ENCODE assay signal across 8 cellular contexts in genomic region chr5:72816297-72817075, GRCh38. TPM values are rescaled to one million over a fixed set of nuclear protein-coding genes. Genes with fewer than 3 reads are reported as not detected.
DNase-seq lines count a peak whose midpoint lies in the region; ATAC-seq and TF ChIP-seq lines count a peak whose summit lies in the region.

TNPO1 (plus strand) TSS chr5:72816661; CDS start chr5:72816738, 77 bp downstream.

- peak within 1 kb of the TSS; percentile 88 for H3K4me3 Mint-ChIP-seq in activated CD4-positive, alpha-beta T cell treated with anti-CD3 and anti-CD28 coated beads for 36 hours
- peak within 1 kb of the TSS; percentile 94 for H3K4me3 Mint-ChIP-seq in chondrocyte (ENCODE audit: unreplicated experiment)

- peak within 1 kb of the TSS; percentile 85 for H3K27ac Mint-ChIP-seq in activated CD4-positive, alpha-beta T cell treated with anti-CD3 and anti-CD28 coated beads for 36 hours
- H3K27ac Mint-ChIP-seq in chondrocyte (ENCODE audit: unreplicated experiment): peak within 1 kb of the TSS; percentile 99

- H3K9me3 Mint-ChIP-seq in activated CD4-positive, alpha-beta T cell treated with anti-CD3 and anti-CD28 coated beads for 36 hours (ENCODE audit: low read depth): no peaks in the 10 kb centered on the region
- H3K9me3 Mint-ChIP-seq in chondrocyte (ENCODE audit: low read depth): peaks cover 7% of the 10 kb centered on the region

- no peaks in the 10 kb centered on the region for H3K36me3 ChIP-seq in kidney epithelial cell (ENCODE audit: control insufficient read depth, insufficient read depth, low read length)

- TF ChIP-seq CTCF in AG09309 (IDR thresholded peaks at IDR 0.05; ENCODE audit: control insufficient read depth, insufficient read depth, low read depth, low read length, missing control alignments) (no peak), chondrocyte (IDR thresholded peaks at IDR 0.05) (no peak), kidney epithelial cell (IDR thresholded peaks at IDR 0.05; ENCODE audit: insufficient read depth, low read length, poor library complexity, severe bottlenecking) (no peak)

- H3K27me3 ChIP-seq in kidney epithelial cell (ENCODE audit: control insufficient read depth, insufficient read depth, low read length): no peaks in the 10 kb centered on the region

- H3K4me3 ChIP-seq in AG09309 (ENCODE audit: control insufficient read depth, low read depth, low read length) (peak within 1 kb of the TSS; percentile 82), kidney epithelial cell (ENCODE audit: low read depth, low read length) (peak within 1 kb of the TSS; percentile 88)

- peak; percentile 63 for DNase-seq in AG09309 (ENCODE audit: low read depth)
- DNase-seq in NCI-H345 (lab: John Stamatoyannopoulos, UW): peak; percentile 88
- DNase-seq in activated CD4-positive, alpha-beta T cell treated with anti-CD3 and anti-CD28 coated beads for 36 hours: peak; percentile 89
- peak; percentile 94 for DNase-seq in chondrocyte (ENCODE audit: low spot score)
- DNase-seq in kidney epithelial cell (ENCODE audit: low read depth): peak; percentile 62
- DNase-seq in stimulated activated CD4-positive, alpha-beta T cell treated with anti-CD3 and anti-CD28 coated beads, Interleukin-15, amount 100 ng/mL, for 24 hours: peak; percentile 90

- ATAC-seq in GM18909 (IDR thresholded peaks at IDR 0.05; ENCODE audit: poor library complexity, unreplicated experiment) (peak; percentile 82), HG03159 (IDR thresholded peaks at IDR 0.05; ENCODE audit: unreplicated experiment) (peak; percentile 78)
- ATAC-seq in activated CD4-positive, alpha-beta T cell treated with anti-CD3 and anti-CD28 coated beads for 36 hours: peak; percentile 79

- peaks cover 14% of the 10 kb centered on the region for H3K4me1 Mint-ChIP-seq in activated CD4-positive, alpha-beta T cell treated with anti-CD3 and anti-CD28 coated beads for 36 hours
- H3K4me1 Mint-ChIP-seq in chondrocyte (ENCODE audit: low read depth): peaks cover 31% of the 10 kb centered on the region

- H3K27me3 Mint-ChIP-seq in activated CD4-positive, alpha-beta T cell treated with anti-CD3 and anti-CD28 coated beads for 36 hours: peaks cover 14% of the 10 kb centered on the region
- H3K27me3 Mint-ChIP-seq in chondrocyte (ENCODE audit: low read depth): no peaks in the 10 kb centered on the region

- CTCF ChIA-PET in activated CD4-positive, alpha-beta T cell treated with anti-CD3 and anti-CD28 coated beads for 36 hours (lab: Charles Lee): interaction anchor here (0.8 to 4.9 kb wide), 8 partner anchors 10 to 206 kb away, joined by 3 to 53 read pairs (median 5); no protein-coding TSS in a partner anchor

- POLR2A ChIA-PET in activated CD4-positive, alpha-beta T cell treated with anti-CD3 and anti-CD28 coated beads for 36 hours (lab: Charles Lee): interaction anchor here (0.7 to 1.2 kb wide), 3 partner anchors 24 to 496 kb away, joined by 3 read pairs; partner anchors contain the start of genes MRPS27 and PTCD2

- intact Hi-C loops in activated CD4-positive, alpha-beta T cell treated with anti-CD3 and anti-CD28 coated beads for 36 hours (cut with DNase I, micrococcal nuclease): loop anchor here (1.0 to 10.0 kb wide), 8 partner anchors 32 to 509 kb away; no protein-coding TSS in a partner anchor

- H3K36me3 Mint-ChIP-seq in activated CD4-positive, alpha-beta T cell treated with anti-CD3 and anti-CD28 coated beads for 36 hours (ENCODE audit: low read depth): no peaks in the 10 kb centered on the region
- H3K36me3 Mint-ChIP-seq in chondrocyte (ENCODE audit: low read depth): peaks cover 5% of the 10 kb centered on the region

RNA-seq across cellular contexts. Expression of gene TNPO1, which starts in this region (rescaled TPM):
- total RNA-seq in activated CD4-positive, alpha-beta T cell treated with anti-CD3 and anti-CD28 coated beads for 36 hours: 100 to 1,000 TPM; 107 to 162 TPM
- total RNA-seq in chondrocyte (123 to 132 TPM (median 132 TPM) in 3 replicates), kidney epithelial cell (111 and 118 TPM in 2 replicates)

Comparison
In these comparisons a context has a peak if more than half of its experiments do, and no peak if none do; other contexts are left out.
1. Peak in every context shown above with its lines: DNase-seq, ATAC-seq and H3K4me3 ChIP-seq.